4 cellular contexts compared by ENCODE assay signal in the genomic region with DNA sequence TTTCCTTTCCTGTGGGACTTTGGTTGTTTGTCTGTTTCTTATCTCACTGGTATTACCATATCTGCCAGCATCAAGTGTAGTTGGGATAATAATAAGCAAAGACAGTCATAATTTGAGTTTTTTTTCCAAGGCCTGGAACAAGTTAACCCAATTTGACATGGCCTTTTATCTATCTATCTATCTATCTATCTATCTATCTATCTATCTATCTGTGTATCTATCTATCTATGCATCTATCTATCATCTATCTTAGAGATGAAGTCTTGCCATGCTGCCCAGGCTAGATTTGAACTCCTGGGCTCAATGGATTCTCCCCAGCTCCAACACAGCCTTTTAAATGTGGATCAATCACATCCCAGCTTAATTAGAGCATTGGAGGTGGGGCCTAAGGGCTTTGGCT.
"Had no signal": no experiment of that assay in that cellular context is flagged by ENCODE, and none has a peak within 500 bp of the region (broad histone marks: within the 10 kb centered on the region; RNA-seq: fewer than 3 reads in every experiment).

No MANE protein-coding gene starts in this region.

- H3K4me3 ChIP-seq: GM23338 had no signal

- H3K4me2 ChIP-seq: GM23338 had no signal

- DNase-seq: H9, HCEC 1CT, IMR-90 had no signal

- H3K4me3 Mint-ChIP-seq: GM23338, H9 had no signal

- H3K9me3 Mint-ChIP-seq: GM23338 had no signal

- H2AFZ ChIP-seq: GM23338 had no signal

- H3K27ac Mint-ChIP-seq: GM23338, H9 had no signal

- H3K4me1 Mint-ChIP-seq: GM23338 had no signal
